ENCODE assay signal across 28 cellular contexts in genomic region chr1:47302472-47302871, GRCh38.
"Had no signal": no experiment of that assay in that cellular context is flagged by ENCODE, and none has a peak within 500 bp of the region (broad histone marks: within the 10 kb centered on the region; RNA-seq: fewer than 3 reads in every experiment).

No MANE protein-coding gene starts in this region.

- H3K36me3 ChIP-seq: thoracic aorta, thyroid gland, tibial artery, tibial nerve, transverse colon, upper lobe of left lung, upper lobe of right lung, uterus, vagina had no signal

- H3K9me3 Mint-ChIP-seq: stimulated activated effector memory CD8-positive, alpha-beta T cell treated with anti-CD3 and anti-CD28 coated beads, Interleukin-12 subunit alpha, Interleukin-12 subunit beta, amount 100 ng/mL, for 72 hours; stimulated activated memory B cell treated with anti-CD40 and anti-IgM and Interleukin-4, amounts not matched to agents 10 μg/mL and 1 μg/mL and 100 μg/mL, for 72 hours; stimulated activated naive B cell treated with anti-CD40 and anti-IgM and Interleukin-4, amounts not matched to agents 10 μg/mL and 1 μg/mL and 100 μg/mL, for 72 hours; stimulated activated naive CD8-positive, alpha-beta T cell treated with anti-CD3 and anti-CD28 coated beads, Interleukin-15, amount 100 ng/mL, for 72 hours; stimulated activated naive CD8-positive, alpha-beta T cell treated with anti-CD3 and anti-CD28 coated beads, Interleukin-15, Interleukin-2, amounts not matched to agents 100 ng/mL and 50 ng/mL, for 24 hours; type B pancreatic cell had no signal

- ATAC-seq: stimulated activated effector memory CD8-positive, alpha-beta T cell treated with anti-CD3 and anti-CD28 coated beads, Interleukin-12 subunit alpha, Interleukin-12 subunit beta, amount 100 ng/mL, for 72 hours; stimulated activated memory B cell treated with anti-CD40 and anti-IgM and Interleukin-4, amounts not matched to agents 10 μg/mL and 1 μg/mL and 100 μg/mL, for 72 hours; stimulated activated naive B cell treated with anti-CD40 and anti-IgM and Interleukin-4, amounts not matched to agents 10 μg/mL and 1 μg/mL and 100 μg/mL, for 72 hours; stimulated activated naive CD8-positive, alpha-beta T cell treated with anti-CD3 and anti-CD28 coated beads, Interleukin-15, amount 100 ng/mL, for 72 hours; stimulated activated naive CD8-positive, alpha-beta T cell treated with anti-CD3 and anti-CD28 coated beads, Interleukin-15, Interleukin-2, amounts not matched to agents 100 U/mL and 50 U/mL, for 24 hours; upper lobe of right lung had no signal

- H3K4me3 ChIP-seq: stomach, suprapubic skin, testis, thoracic aorta, thyroid gland, tibial artery, tibial nerve, transverse colon, upper lobe of left lung, upper lobe of right lung, uterus, vagina had no signal

- H3K27me3 Mint-ChIP-seq: stimulated activated memory B cell treated with anti-CD40 and anti-IgM and Interleukin-4, amounts not matched to agents 10 μg/mL and 1 μg/mL and 100 μg/mL, for 72 hours; stimulated activated naive B cell treated with anti-CD40 and anti-IgM and Interleukin-4, amounts not matched to agents 10 μg/mL and 1 μg/mL and 100 μg/mL, for 72 hours; stimulated activated naive CD8-positive, alpha-beta T cell treated with anti-CD3 and anti-CD28 coated beads, Interleukin-15, amount 100 ng/mL, for 72 hours; stimulated activated naive CD8-positive, alpha-beta T cell treated with anti-CD3 and anti-CD28 coated beads, Interleukin-15, Interleukin-2, amounts not matched to agents 100 ng/mL and 50 ng/mL, for 24 hours; type B pancreatic cell had no signal

- H3K4me3 Mint-ChIP-seq: stimulated activated effector memory CD8-positive, alpha-beta T cell treated with anti-CD3 and anti-CD28 coated beads, Interleukin-12 subunit alpha, Interleukin-12 subunit beta, amount 100 ng/mL, for 72 hours; stimulated activated memory B cell treated with anti-CD40 and anti-IgM and Interleukin-4, amounts not matched to agents 10 μg/mL and 1 μg/mL and 100 μg/mL, for 72 hours; stimulated activated naive B cell treated with anti-CD40 and anti-IgM and Interleukin-4, amounts not matched to agents 10 μg/mL and 1 μg/mL and 100 μg/mL, for 72 hours; stimulated activated naive CD8-positive, alpha-beta T cell treated with anti-CD3 and anti-CD28 coated beads, Interleukin-15, amount 100 ng/mL, for 72 hours; stimulated activated naive CD8-positive, alpha-beta T cell treated with anti-CD3 and anti-CD28 coated beads, Interleukin-15, Interleukin-2, amounts not matched to agents 100 ng/mL and 50 ng/mL, for 24 hours; type B pancreatic cell had no signal

- H3K27me3 ChIP-seq: stomach, suprapubic skin, testis, thyroid gland, tibial artery, tibial nerve, transverse colon, upper lobe of left lung, upper lobe of right lung, uterus, vagina had no signal

- H3K4me1 Mint-ChIP-seq: stimulated activated effector memory CD8-positive, alpha-beta T cell treated with anti-CD3 and anti-CD28 coated beads, Interleukin-12 subunit alpha, Interleukin-12 subunit beta, amount 100 ng/mL, for 72 hours; stimulated activated memory B cell treated with anti-CD40 and anti-IgM and Interleukin-4, amounts not matched to agents 10 μg/mL and 1 μg/mL and 100 μg/mL, for 72 hours; stimulated activated naive B cell treated with anti-CD40 and anti-IgM and Interleukin-4, amounts not matched to agents 10 μg/mL and 1 μg/mL and 100 μg/mL, for 72 hours had no signal

- H3K27ac ChIP-seq: stomach, suprapubic skin, testis, thoracic aorta, thyroid gland, tibial artery, tibial nerve, transverse colon, upper lobe of left lung, upper lobe of right lung, uterus, vagina had no signal

- DNase-seq: stimulated activated CD4-positive, alpha-beta T cell treated with anti-CD3 and anti-CD28 coated beads, Interleukin-2, amount 100 ng/mL, for 48 hours; stimulated activated CD4-positive, alpha-beta T cell treated with anti-CD3 and anti-CD28 coated beads, Interleukin-4, amount 100 ng/mL, for 1 hour; stimulated activated CD4-positive, alpha-beta T cell treated with anti-CD3 and anti-CD28 coated beads, Interleukin-4, amount 100 ng/mL, for 24 hours; stimulated activated CD4-positive, alpha-beta T cell treated with anti-CD3 and anti-CD28 coated beads, Interleukin-4, amount 100 ng/mL, for 4 hours; stimulated activated CD8-positive, alpha-beta memory T cell treated with anti-CD3 and anti-CD28 coated beads, Interleukin-4, amount 100 ng/mL, for 48 hours; stimulated activated naive B cell treated with anti-CD40 and anti-IgM and Interleukin-4, amounts not matched to agents 10 μg/mL and 1 μg/mL and 100 μg/mL, for 72 hours; stimulated activated naive CD4-positive, alpha-beta T cell; stimulated activated naive CD4-positive, alpha-beta T cell treated with Interleukin-2 at 50 U/mL for 16 hours; stimulated activated naive CD8-positive, alpha-beta T cell treated with anti-CD3 and anti-CD28 coated beads, Interleukin-15, amount 100 ng/mL, for 72 hours; stimulated activated naive CD8-positive, alpha-beta T cell treated with anti-CD3 and anti-CD28 coated beads, Interleukin-15, Interleukin-2, amounts not matched to agents 100 U/mL and 50 U/mL, for 24 hours; stomach; substantia nigra; testis; thyroid gland; tibial artery; transverse colon; trophoblast cell; upper lobe of left lung; upper lobe of right lung; uterus had no signal

- H3K27ac Mint-ChIP-seq: stimulated activated effector memory CD8-positive, alpha-beta T cell treated with anti-CD3 and anti-CD28 coated beads, Interleukin-12 subunit alpha, Interleukin-12 subunit beta, amount 100 ng/mL, for 72 hours; stimulated activated memory B cell treated with anti-CD40 and anti-IgM and Interleukin-4, amounts not matched to agents 10 μg/mL and 1 μg/mL and 100 μg/mL, for 72 hours; stimulated activated naive B cell treated with anti-CD40 and anti-IgM and Interleukin-4, amounts not matched to agents 10 μg/mL and 1 μg/mL and 100 μg/mL, for 72 hours; stimulated activated naive CD8-positive, alpha-beta T cell treated with anti-CD3 and anti-CD28 coated beads, Interleukin-15, amount 100 ng/mL, for 72 hours; stimulated activated naive CD8-positive, alpha-beta T cell treated with anti-CD3 and anti-CD28 coated beads, Interleukin-15, Interleukin-2, amounts not matched to agents 100 ng/mL and 50 ng/mL, for 24 hours; type B pancreatic cell had no signal

- H3K4me1 ChIP-seq: stomach, testis, thyroid gland, uterus, vagina had no signal

- H3K9me3 ChIP-seq: stomach, suprapubic skin, testis, thoracic aorta, thyroid gland, tibial artery, tibial nerve, transverse colon, upper lobe of left lung, upper lobe of right lung, uterus, vagina had no signal
